ENCODE assay signal across 1 cellular context in genomic region chr17:17836818-17837379, GRCh38.
TF ChIP-seq lines count a peak whose summit lies in the region.

TSS of gene SREBF1 (minus strand) at chr17:17836986. CDS start at chr17:17836817, 169 bp downstream.

TF ChIP-seq in K562, 482 proteins besides CTCF, POLR2A, EP300 and RAD21:
- peak; percentile 18 for TF ChIP-seq GTF3C2 (IDR thresholded peaks at IDR 0.05; ENCODE audit: borderline replicate concordance, extremely low read depth, insufficient read length)
- TF ChIP-seq BACH1 (tag; IDR thresholded peaks at IDR 0.05) = no peak
- no peak for TF ChIP-seq FOXK2 (conservative IDR thresholded peaks at IDR 0.05 in 1 of 2, IDR thresholded peaks at IDR 0.05 in 1 of 2; ENCODE audit: low read depth in 2 of 2)
- TF ChIP-seq HEY1 (CRISPR knock-in tag; IDR thresholded peaks at IDR 0.05; ENCODE audit: borderline replicate concordance) = no peak
- TF ChIP-seq NR3C1 (CRISPR knock-in tag; IDR thresholded peaks at IDR 0.05) = 0 out of 2 replicates have a peak, but pooled peaks have one; percentile 68
- peak; percentile 86; the same call in 1 of the 2 replicates for TF ChIP-seq ZBTB7A (IDR thresholded peaks at IDR 0.05; ENCODE audit: borderline replicate concordance, control insufficient read depth, low read depth, low read length)
- TF ChIP-seq ZNF77 (CRISPR knock-in tag; IDR thresholded peaks at IDR 0.05) = no peak
- 0 out of 2 replicates have a peak, but pooled peaks have one; percentile 12 for TF ChIP-seq ZNF395 (CRISPR knock-in tag; IDR thresholded peaks at IDR 0.05)
- TF ChIP-seq E2F3 (CRISPR knock-in tag; IDR thresholded peaks at IDR 0.05) = 0 out of 2 replicates have a peak, but pooled peaks have one; percentile 5
- TF ChIP-seq ZFX (CRISPR knock-in tag; IDR thresholded peaks at IDR 0.05) = peak; percentile 51
- TF ChIP-seq SMARCE1 (IDR thresholded peaks at IDR 0.05) = 0 out of 2 replicates have a peak, but pooled peaks have one; percentile 21
- TF ChIP-seq BRF1 (IDR thresholded peaks at IDR 0.05; ENCODE audit: borderline replicate concordance, extremely low read depth, insufficient read length) = no peak
- TF ChIP-seq SIN3A (IDR thresholded peaks at IDR 0.05; ENCODE audit: borderline replicate concordance in 2 of 2, control insufficient read depth in 1 of 2, low read depth in 2 of 2, low read length in 2 of 2) = peak in 1 of 2 experiments; percentile 43; a peak in 1 of 4 replicates
- peak; percentile 92 for TF ChIP-seq ZNF436 (CRISPR knock-in tag; IDR thresholded peaks at IDR 0.05)
- TF ChIP-seq PKNOX1 (IDR thresholded peaks at IDR 0.05) = peak; percentile 32; the same call in 1 of the 2 replicates
- 0 out of 2 replicates have a peak, but pooled peaks have one; percentile 18 for TF ChIP-seq TRIM28 (IDR thresholded peaks at IDR 0.05)
- TF ChIP-seq JUND (IDR thresholded peaks at IDR 0.05; ENCODE audit: borderline replicate concordance, low read depth, low read length) = no peak
- no peak for TF ChIP-seq JUND (tag; IDR thresholded peaks at IDR 0.05; ENCODE audit: borderline replicate concordance, low read depth, low read length)
- peak; percentile 55; the same call in 1 of the 2 replicates for TF ChIP-seq GTF2E2 (tag; IDR thresholded peaks at IDR 0.05)
- peak; percentile 65; the same call in 1 of the 2 replicates for TF ChIP-seq SMARCA5 (IDR thresholded peaks at IDR 0.05)
- no peak for TF ChIP-seq XRCC3 (IDR thresholded peaks at IDR 0.05)
- TF ChIP-seq CBFB (CRISPR knock-in tag; IDR thresholded peaks at IDR 0.05) = 0 out of 2 replicates have a peak, but pooled peaks have one; percentile 10
- TF ChIP-seq SIN3B (IDR thresholded peaks at IDR 0.05; ENCODE audit: low read depth) = peak; percentile 38; the same call in 1 of the 2 replicates
- peak in 2 of 3 experiments; percentile 34 to 62 for TF ChIP-seq YY1 (IDR thresholded peaks at IDR 0.05; ENCODE audit: borderline replicate concordance in 1 of 3, control insufficient read depth in 1 of 3, extremely low read depth in 1 of 3, insufficient read depth in 3 of 3, insufficient read length in 1 of 3, insufficient replicate concordance in 2 of 3, low read depth in 1 of 3, low read length in 2 of 3)
- TF ChIP-seq MAZ (CRISPR knock-in tag; conservative IDR thresholded peaks at IDR 0.05 in 1 of 2, IDR thresholded peaks at IDR 0.05 in 1 of 2) = peak in 1 of 2 experiments; percentile 2; a peak in 1 of 4 replicates
- TF ChIP-seq TBP (optimal IDR thresholded peaks at IDR 0.05; ENCODE audit: low read depth, low read length) = peak; percentile 59
- no peak for TF ChIP-seq ZNF124 (CRISPR knock-in tag; IDR thresholded peaks at IDR 0.05)
- TF ChIP-seq NFRKB (IDR thresholded peaks at IDR 0.05; ENCODE audit: low read depth) = peak; percentile 68; the same call in 1 of the 2 replicates
- no peak for TF ChIP-seq TFAP4 (CRISPR knock-in tag; IDR thresholded peaks at IDR 0.05; ENCODE audit: borderline replicate concordance)
- peak; percentile 20 for TF ChIP-seq PRPF4 (IDR thresholded peaks at IDR 0.05; ENCODE audit: insufficient read depth, low read depth, low read length, poor library complexity, severe bottlenecking)
- TF ChIP-seq NCOR1 (IDR thresholded peaks at IDR 0.05) = no peak
- peak; percentile 97 for TF ChIP-seq RBM25 (IDR thresholded peaks at IDR 0.05; ENCODE audit: low read depth, low read length, severe bottlenecking)
- peak; percentile 39; the same call in 1 of the 2 replicates for TF ChIP-seq ZNF24 (IDR thresholded peaks at IDR 0.05)
- no peak for TF ChIP-seq MXD1 (CRISPR knock-in tag; IDR thresholded peaks at IDR 0.05; ENCODE audit: borderline replicate concordance, poor library complexity, severe bottlenecking)
- TF ChIP-seq RB1 (IDR thresholded peaks at IDR 0.05; ENCODE audit: low read depth) = peak; percentile 0; the same call in 1 of the 2 replicates
- TF ChIP-seq VEZF1 (CRISPR knock-in tag; IDR thresholded peaks at IDR 0.05) = peak; percentile 43; the same call in 1 of the 2 replicates
- TF ChIP-seq RBM22 (IDR thresholded peaks at IDR 0.05; ENCODE audit: low read depth, low read length, poor library complexity, severe bottlenecking) = peak; percentile 66
- TF ChIP-seq ATF4 (CRISPR knock-in tag; IDR thresholded peaks at IDR 0.05) = 0 out of 2 replicates have a peak, but pooled peaks have one; percentile 72
- peak; percentile 65 for TF ChIP-seq TAF1 (IDR thresholded peaks at IDR 0.05; ENCODE audit: control insufficient read depth, extremely low read depth, insufficient read depth, low read length, severe bottlenecking)
- peak; percentile 82 for TF ChIP-seq POLR2G (IDR thresholded peaks at IDR 0.05; ENCODE audit: low read depth, low read length)
- TF ChIP-seq CREBBP (IDR thresholded peaks at IDR 0.05; ENCODE audit: low read depth, low read length) = no peak
- peak in 1 of 2 experiments; percentile 30; a peak in 1 of 4 replicates for TF ChIP-seq TBL1XR1 (IDR thresholded peaks at IDR 0.05; ENCODE audit: low read length in 2 of 2)
- TF ChIP-seq RBFOX2 (IDR thresholded peaks at IDR 0.05; ENCODE audit: low read depth, low read length) = peak; percentile 88
- TF ChIP-seq TARDBP (IDR thresholded peaks at IDR 0.05) = 0 out of 2 replicates have a peak, but pooled peaks have one; percentile 23
- no peak for TF ChIP-seq POLR2AphosphoS5 (IDR thresholded peaks at IDR 0.05; ENCODE audit: control insufficient read depth, insufficient read depth, low read depth, low read length)
- TF ChIP-seq PCBP1 (IDR thresholded peaks at IDR 0.05; ENCODE audit: low read depth, low read length, poor library complexity, severe bottlenecking) = peak; percentile 53
- peak; percentile 11 for TF ChIP-seq FIP1L1 (IDR thresholded peaks at IDR 0.05; ENCODE audit: low read depth, low read length, poor library complexity, severe bottlenecking)
